In genomic region chr17:39401412-39402278, GRCh38 we compare ENCODE assay signal across 8 cellular contexts. TPM values are rescaled to one million over a fixed set of nuclear protein-coding genes. Genes with fewer than 3 reads are reported as not detected.
DNase-seq lines count a peak whose midpoint lies in the region; ATAC-seq and TF ChIP-seq lines count a peak whose summit lies in the region.

FBXL20 (minus strand) TSS chr17:39401626; CDS start chr17:39401402, 224 bp downstream.

- H3K9me3 ChIP-seq in CD8-positive, alpha-beta T cell (ENCODE audit: low read length) = no peaks in the 10 kb centered on the region

- ATAC-seq in CD8-positive, alpha-beta T cell = peak; percentile 78
- ATAC-seq in GM19468 (IDR thresholded peaks at IDR 0.05; ENCODE audit: extremely low read depth, unreplicated experiment) (peak; percentile 55), memory B cell (ENCODE audit: low read depth) (peak; percentile 81)
- peak; percentile 83 for ATAC-seq in effector memory CD8-positive, alpha-beta T cell (replicated peaks)

- H3K36me3 ChIP-seq in CD8-positive, alpha-beta T cell (ENCODE audit: insufficient read depth, low read length) = no peaks in the 10 kb centered on the region

- no peaks in the 10 kb centered on the region for H3K9me3 Mint-ChIP-seq in CD8-positive, alpha-beta T cell
- no peaks in the 10 kb centered on the region for H3K9me3 Mint-ChIP-seq in effector memory CD8-positive, alpha-beta T cell
- H3K9me3 Mint-ChIP-seq in memory B cell = no peaks in the 10 kb centered on the region

- CTCF ChIA-PET in CD8-positive, alpha-beta T cell (lab: Charles Lee) = interaction anchor here (0.8 to 0.9 kb wide), 3 partner anchors 118 to 249 kb away, joined by 3 to 4 read pairs (median 3); no protein-coding TSS in a partner anchor

- peak; percentile 90 to 96 (median 94) for DNase-seq in CD8-positive, alpha-beta T cell
- peak; percentile 80 for DNase-seq in HT1080 (ENCODE audit: low read depth)
- peak; percentile 78 for DNase-seq in NOMO-1 treated with DMSO at 0.1 percent for 48 hours (lab: John Stamatoyannopoulos, UW; ENCODE audit: unreplicated experiment)
- peak; percentile 80 to 84 for DNase-seq in activated CD8-positive, alpha-beta memory T cell treated with anti-CD3 and anti-CD28 coated beads for 4 hours (ENCODE audit: low read depth in 2 of 2)
- peak; percentile 89 to 91 (median 91) for DNase-seq in effector memory CD8-positive, alpha-beta T cell
- DNase-seq in memory B cell (ENCODE audit: low spot score in 2 of 2) = peak; percentile 88
- peak; percentile 88 to 94 (median 94) for DNase-seq in stimulated activated CD4-positive, alpha-beta T cell treated with anti-CD3 and anti-CD28 coated beads, TNF-alpha, amount 100 ng/mL, for 48 hours (ENCODE audit: low read depth in 3 of 3)

- no peak for TF ChIP-seq CTCF in CD8-positive, alpha-beta T cell (IDR thresholded peaks at IDR 0.05)

- H3K27me3 Mint-ChIP-seq in CD8-positive, alpha-beta T cell (ENCODE audit: low read depth) = no peaks in the 10 kb centered on the region
- no peaks in the 10 kb centered on the region for H3K27me3 Mint-ChIP-seq in effector memory CD8-positive, alpha-beta T cell
- no peaks in the 10 kb centered on the region for H3K27me3 Mint-ChIP-seq in memory B cell

- peaks cover 14% of the 10 kb centered on the region for H3K36me3 Mint-ChIP-seq in CD8-positive, alpha-beta T cell
- peaks cover 16% of the 10 kb centered on the region for H3K36me3 Mint-ChIP-seq in effector memory CD8-positive, alpha-beta T cell (ENCODE audit: insufficient read depth)
- no peaks in the 10 kb centered on the region for H3K36me3 Mint-ChIP-seq in memory B cell

- H3K4me1 Mint-ChIP-seq in CD8-positive, alpha-beta T cell (ENCODE audit: low read depth) = peaks cover 39% of the 10 kb centered on the region
- peaks cover 14 to 16% of the 10 kb centered on the region in 2 donors for H3K4me1 Mint-ChIP-seq in effector memory CD8-positive, alpha-beta T cell (ENCODE audit: low read depth in 2 of 2)
- H3K4me1 Mint-ChIP-seq in memory B cell = peaks cover 10% of the 10 kb centered on the region

- H3K4me3 ChIP-seq in CD8-positive, alpha-beta T cell (ENCODE audit: low read depth, low read length) = peak within 1 kb of the TSS; percentile 89

- peak within 1 kb of the TSS; percentile 82 for H3K27ac ChIP-seq in CD8-positive, alpha-beta T cell (ENCODE audit: low read depth, low read length)

- POLR2A ChIA-PET in CD8-positive, alpha-beta T cell (lab: Charles Lee) = interaction anchor here (0.9 to 3.6 kb wide), 6 partner anchors 18 to 248 kb away, joined by 3 to 13 read pairs (median 4); partner anchors contain the start of gene MED1

- intact Hi-C loops in CD8-positive, alpha-beta T cell (cut with DNase I, micrococcal nuclease) = loop anchor here (1.0 to 10.0 kb wide), 9 partner anchors 49 to 694 kb away; partner anchors contain the start of genes CDK12 (in 2 of the 2), MED1 (in 2 of the 2), MLLT6 (in 1 of the 2) and RPL19 (in 1 of the 2)

- H3K27ac Mint-ChIP-seq in CD8-positive, alpha-beta T cell = peak within 1 kb of the TSS; percentile 97
- peak within 1 kb of the TSS; percentile 94 to 95 for H3K27ac Mint-ChIP-seq in effector memory CD8-positive, alpha-beta T cell
- peak within 1 kb of the TSS; percentile 93 for H3K27ac Mint-ChIP-seq in memory B cell

- H3K4me1 ChIP-seq in CD8-positive, alpha-beta T cell (ENCODE audit: insufficient read depth, low read length) = peaks cover 14% of the 10 kb centered on the region

- no peaks in the 10 kb centered on the region for H3K27me3 ChIP-seq in CD8-positive, alpha-beta T cell (ENCODE audit: insufficient read depth, low read length)

- peak within 1 kb of the TSS; percentile 98 for H3K4me3 Mint-ChIP-seq in CD8-positive, alpha-beta T cell
- H3K4me3 Mint-ChIP-seq in effector memory CD8-positive, alpha-beta T cell = peak within 1 kb of the TSS; percentile 93 to 96
- H3K4me3 Mint-ChIP-seq in memory B cell = peak within 1 kb of the TSS; percentile 99

RNA-seq across cellular contexts. Expression of gene FBXL20, which starts in this region (rescaled TPM):
- total RNA-seq in CD8-positive, alpha-beta T cell = 10 to 100 TPM; 12.1 to 14.0 TPM
- 5.5 and 8.0 TPM in 2 replicates for total RNA-seq in HT1080 (2014; rRNA removed; shearing (Covaris generic))
- 5.9 and 7.9 TPM in 2 replicates for polyA plus RNA-seq in HT1080 (2015; cell fraction: cytosol; rRNA removed)
- polyA plus RNA-seq in HT1080 (2015; cell fraction: nucleus; rRNA removed) = 10.2 and 12.5 TPM in 2 replicates

Comparison
In these comparisons a context has a peak if more than half of its experiments do, and no peak if none do; other contexts are left out.
1. Peak in every context shown above with its lines: DNase-seq, ATAC-seq, H3K4me3 ChIP-seq and H3K27ac ChIP-seq.